In the genomic region with DNA sequence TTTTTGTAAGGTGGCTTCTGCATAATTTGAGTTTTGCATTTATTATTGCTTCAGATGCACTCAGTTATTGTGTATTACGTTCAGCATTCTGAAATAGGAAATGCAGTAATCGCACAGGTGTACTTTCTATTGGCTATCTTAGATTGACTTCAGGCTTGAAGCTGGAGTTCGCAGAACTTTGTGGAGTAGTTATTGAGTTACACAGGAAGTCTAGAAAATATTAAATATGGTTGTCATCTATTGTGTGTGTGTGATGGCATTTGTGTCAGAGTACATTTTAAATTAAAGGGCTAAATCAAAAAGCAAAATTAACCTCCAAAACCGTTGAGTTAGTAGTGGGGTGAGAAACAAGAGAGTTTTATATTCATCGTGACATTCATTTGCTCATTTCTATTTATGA, we compare ENCODE assay signal across 8 cellular contexts. TPM values are rescaled to one million over a fixed set of nuclear protein-coding genes. Genes with fewer than 3 reads are reported as not detected.
DNase-seq lines count a peak whose midpoint lies in the region; ATAC-seq and TF ChIP-seq lines count a peak whose summit lies in the region.

No MANE protein-coding gene starts in this region.

- TF ChIP-seq CTCF in GM06990 (IDR thresholded peaks at IDR 0.05; ENCODE audit: insufficient read depth, low read length, poor library complexity, severe bottlenecking) (no peak), coronary artery (IDR thresholded peaks at IDR 0.05) (no peak), neural crest cell (conservative IDR thresholded peaks at IDR 0.05) (no peak)

- H3K36me3 Mint-ChIP-seq in neural crest cell (ENCODE audit: low read depth) = peaks cover 23% of the 10 kb centered on the region

- H3K36me3 ChIP-seq in GM06990 (ENCODE audit: control insufficient read depth, insufficient read depth, low read length) = no peaks in the 10 kb centered on the region

- DNase-seq in GM06990 (ENCODE audit: extremely low read depth, insufficient read length) (no peak), NCI-H69 (lab: John Stamatoyannopoulos, UW) (peak; percentile 19), coronary artery (ENCODE audit: low spot score) (no peak), neural crest cell (ENCODE audit: low read depth, low spot score) (no peak), posterior vena cava (ENCODE audit: low spot score) (no peak), retina (no peak), COR-L47 (lab: John Stamatoyannopoulos, UW) (no peak)

- intact Hi-C loops in posterior vena cava (cut with DNase I) = no loop called here

- H3K27me3 ChIP-seq in GM06990 (replicated peaks; ENCODE audit: control insufficient read depth, insufficient read depth, low read length) = no peaks in the 10 kb centered on the region

- peak overlapping the region; percentile 83 for H3K4me3 Mint-ChIP-seq in neural crest cell

- H3K27ac Mint-ChIP-seq in neural crest cell (ENCODE audit: unreplicated experiment) = no peak overlapping the region

- no peaks in the 10 kb centered on the region for H3K27me3 Mint-ChIP-seq in neural crest cell (ENCODE audit: low read depth)

- H3K4me1 Mint-ChIP-seq in neural crest cell = peaks cover 36% of the 10 kb centered on the region

- H3K27ac ChIP-seq in coronary artery = peak overlapping the region; percentile 44 to 94

- H3K4me3 ChIP-seq in GM06990 (replicated peaks; ENCODE audit: low read depth, low read length) (peak overlapping the region; percentile 81), coronary artery (peak overlapping the region; percentile 93)

- no peaks in the 10 kb centered on the region for H3K9me3 Mint-ChIP-seq in neural crest cell

- ATAC-seq in GM21717 (IDR thresholded peaks at IDR 0.05; ENCODE audit: unreplicated experiment) = no peak

RNA-seq across cellular contexts. Expression of a gene that starts 2.7 kb away (rescaled TPM):
- 52.7 and 53.6 TPM in 2 replicates for total RNA-seq in neural crest cell
- total RNA-seq in posterior vena cava = 10 to 100 TPM; 26.6 to 27.8 TPM
